In the genomic region with DNA sequence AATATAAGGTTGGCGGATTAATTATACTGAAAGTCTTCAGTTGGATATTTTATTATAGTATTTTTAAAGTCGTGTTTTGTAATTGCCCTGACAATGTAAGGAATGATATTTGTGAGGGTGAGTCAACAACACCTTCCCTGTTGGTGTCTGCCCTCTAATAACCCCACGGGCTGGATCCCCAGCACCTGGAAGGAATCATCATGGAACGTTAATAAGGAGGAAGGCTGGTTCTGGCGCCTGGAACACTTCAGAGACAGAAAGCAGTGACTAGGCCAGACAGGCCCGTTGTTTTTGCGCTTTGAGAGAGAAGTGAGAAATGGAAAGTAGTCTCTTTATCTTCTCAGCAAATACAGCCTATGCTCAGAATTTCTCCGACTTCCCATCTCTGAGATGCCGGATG, we compare ENCODE assay signal across 20 cellular contexts. TPM values are rescaled to one million over a fixed set of nuclear protein-coding genes. Genes with fewer than 3 reads are reported as not detected.
DNase-seq lines count a peak whose midpoint lies in the region; ATAC-seq, FAIRE-seq and TF ChIP-seq lines count a peak whose summit lies in the region.
"Had no signal": no experiment of that assay in that cellular context is flagged by ENCODE, and none has a peak within 500 bp of the region (broad histone marks: within the 10 kb centered on the region; RNA-seq: fewer than 3 reads in every experiment).

No MANE protein-coding gene starts in this region.

- H2AK9ac ChIP-seq in IMR-90 (replicated peaks; ENCODE audit: low read depth, low read length, poor library complexity) = no peak overlapping the region

- dilution Hi-C loops in IMR-90 (cut with HindIII; ENCODE audit: low sequenced_read_pairs, unreplicated experiment) = no loop called here

- no peaks in the 10 kb centered on the region for H3K27me3 ChIP-seq in IMR-90 (ENCODE audit: control insufficient read depth, insufficient read depth, low read length)
- H3K27me3 ChIP-seq in astrocyte (ENCODE audit: insufficient read depth, low read length) = no peaks in the 10 kb centered on the region
- H3K27me3 ChIP-seq in muscle layer of colon (ENCODE audit: control insufficient read depth in 1 of 2, insufficient read depth in 2 of 2, low read length in 2 of 2) = no peaks in the 10 kb centered on the region
- H3K27me3 ChIP-seq: SJSA1, vagina had no signal

- no peak overlapping the region for H3K27ac ChIP-seq in IMR-90 (ENCODE audit: insufficient read depth, low read length)
- H3K27ac ChIP-seq in astrocyte (ENCODE audit: low read depth, low read length) = no peak overlapping the region
- H3K27ac ChIP-seq in muscle layer of colon (ENCODE audit: low read depth, low read length) = peak overlapping the region; percentile 48
- H3K27ac ChIP-seq: SJSA1, vagina had no signal

- WGBS in IMR-90 (ENCODE audit: extremely low coverage in 2 of 2, insufficient read length in 1 of 2), 2 experiments = 100% methylated on average over 2 of the region's 9 CpGs; no CpG with 5 or more reads in 1 of the 2 experiments

- no peak overlapping the region for H3K4me3 Mint-ChIP-seq in astrocyte (ENCODE audit: unreplicated experiment)
- H3K4me3 Mint-ChIP-seq in activated CD4-positive, alpha-beta memory T cell treated with anti-CD3 and anti-CD28 coated beads for 36 hours = no peak overlapping the region

- no peak for ATAC-seq in IMR-90 (ENCODE audit: low read depth)
- no peak for ATAC-seq in HG02610 (IDR thresholded peaks at IDR 0.05; ENCODE audit: unreplicated experiment)

- CTCF ChIA-PET in IMR-90 (lab: Yijun Ruan, JAX) = interaction anchor here (0.7 to 2.4 kb wide), 2 partner anchors 366 to 458 kb away, joined by 3 to 16 read pairs; no protein-coding TSS in a partner anchor
- CTCF ChIA-PET in activated CD4-positive, alpha-beta memory T cell treated with anti-CD3 and anti-CD28 coated beads for 36 hours (lab: Charles Lee) = interaction anchor here (1.0 to 5.2 kb wide), 4 partner anchors 12 to 243 kb away, joined by 3 to 43 read pairs (median 5); no protein-coding TSS in a partner anchor

- peak overlapping the region; percentile 6 for H2BK5ac ChIP-seq in IMR-90 (ENCODE audit: low read depth, low read length, poor library complexity, severe bottlenecking)

- no peak overlapping the region for H3K23ac ChIP-seq in IMR-90 (ENCODE audit: low read depth, low read length)

- peaks cover 20 to 40% of the 10 kb centered on the region in 2 experiments for H3K79me1 ChIP-seq in IMR-90 (ENCODE audit: low read depth in 1 of 2, low read length in 2 of 2)

- intact Hi-C loops in IMR-90 (cut with micrococcal nuclease) = loop anchor here (5.0 to 10.0 kb wide), 5 partner anchors 88 to 360 kb away; no protein-coding TSS in a partner anchor
- intact Hi-C loops in activated CD4-positive, alpha-beta memory T cell treated with anti-CD3 and anti-CD28 coated beads for 36 hours (cut with micrococcal nuclease) = loop anchor here (10.0 kb wide), 1 partner anchor 230 kb away; no protein-coding TSS in a partner anchor

- H2BK20ac ChIP-seq in IMR-90 (ENCODE audit: low read depth, low read length) = 0 out of 2 replicates have a peak overlapping the region, but pooled peaks have one; percentile 18

- peak overlapping the region; percentile 33 for H3K4ac ChIP-seq in IMR-90 (ENCODE audit: low read depth, low read length)

- H3K4me3 ChIP-seq in IMR-90 (ENCODE audit: insufficient read depth, low read depth, low read length) (no peak overlapping the region), astrocyte (ENCODE audit: insufficient read depth, low read depth, low read length) (no peak overlapping the region), muscle layer of colon (ENCODE audit: low read depth in 1 of 2, low read length in 2 of 2) (peak overlapping the region in 1 of 2 donors; percentile 27)
- H3K4me3 ChIP-seq: SJSA1, vagina had no signal

- H3K9me3 ChIP-seq in IMR-90 (ENCODE audit: control insufficient read depth, insufficient read depth, low read length) (no peaks in the 10 kb centered on the region), astrocyte (ENCODE audit: insufficient read depth, low read depth, low read length) (no peaks in the 10 kb centered on the region), muscle layer of colon (ENCODE audit: low read length) (no peaks in the 10 kb centered on the region)
- H3K9me3 ChIP-seq: SJSA1, vagina had no signal

- peak; percentile 26 for DNase-seq in A172 (ENCODE audit: low spot score)
- no peak for DNase-seq in IMR-90
- no peak for DNase-seq in astrocyte (ENCODE audit: low read depth)
- no peak for DNase-seq in occipital lobe (lab: John Stamatoyannopoulos, UW)
- no peak for DNase-seq in activated CD4-positive, alpha-beta memory T cell treated with anti-CD3 and anti-CD28 coated beads for 36 hours
- DNase-seq in iPS-NIHi11 (ENCODE audit: low spot score) = no peak
- DNase-seq: ACHN; activated CD4-positive, alpha-beta T cell treated with anti-CD3 and anti-CD28 coated beads, Interleukin-2, amount 10 ng/mL, durations not matched to agents 7 days and 5 days; activated naive CD8-positive, alpha-beta T cell treated with anti-CD3 and anti-CD28 coated beads, Interleukin-2, amount 10 ng/mL, durations not matched to agents 7 days and 5 days; activated T-cell treated with anti-CD3 and anti-CD28 coated beads, Interleukin-2, amount 50 U/mL, for 1 hour; COR-L47; GOT3; NCI-H1436 treated with DMSO at 0.1 percent for 48 hours; stimulated activated CD4-positive, alpha-beta T cell treated with anti-CD3 and anti-CD28 coated beads, Interleukin-15, amount 100 ng/mL, for 24 hours had no signal

- peak overlapping the region; percentile 12 for H3K27ac Mint-ChIP-seq in astrocyte (ENCODE audit: unreplicated experiment)
- H3K27ac Mint-ChIP-seq in activated CD4-positive, alpha-beta memory T cell treated with anti-CD3 and anti-CD28 coated beads for 36 hours = no peak overlapping the region
- H3K27ac Mint-ChIP-seq: activated CD4-positive, alpha-beta T cell treated with anti-CD3 and anti-CD28 coated beads, Interleukin-2, amount 10 ng/mL, durations not matched to agents 7 days and 5 days; activated naive CD8-positive, alpha-beta T cell treated with anti-CD3 and anti-CD28 coated beads, Interleukin-2, amount 10 ng/mL, durations not matched to agents 7 days and 5 days had no signal

- no TSS peak for BruUV-seq in IMR-90 (replicated peaks; lab: Mats Ljungman, UMichigan)

- FAIRE-seq in astrocyte (lab: Jason Lieb, UNC) = no peak
- FAIRE-seq: frontal cortex had no signal

- H2AFZ ChIP-seq in IMR-90 (replicated peaks; ENCODE audit: low read length, poor library complexity) = no peak overlapping the region
- H2AFZ ChIP-seq in astrocyte (ENCODE audit: low read depth, low read length) = no peak overlapping the region

- no peak overlapping the region for H3K14ac ChIP-seq in IMR-90 (replicated peaks; ENCODE audit: low read depth, low read length)

- H3K36me3 ChIP-seq in IMR-90 (ENCODE audit: control insufficient read depth, insufficient read depth, low read length) (peaks cover 14% of the 10 kb centered on the region; the same call in 1 of the 2 replicates), astrocyte (ENCODE audit: insufficient read depth, low read length) (no peaks in the 10 kb centered on the region), muscle layer of colon (ENCODE audit: insufficient read depth, low read length) (peaks cover 8% of the 10 kb centered on the region)
- H3K36me3 ChIP-seq: vagina had no signal

- H3K4me2 ChIP-seq in IMR-90 (ENCODE audit: low read depth, low read length) (no peak overlapping the region), astrocyte (ENCODE audit: low read length) (no peak overlapping the region)

- H3K9ac ChIP-seq in IMR-90 (ENCODE audit: low read depth, low read length) = no peak overlapping the region
- H3K9ac ChIP-seq in astrocyte (ENCODE audit: low read length) = no peak overlapping the region
- H3K9ac ChIP-seq in muscle layer of colon (ENCODE audit: low read length) = no peak overlapping the region

- H3K79me2 ChIP-seq in astrocyte (ENCODE audit: insufficient read depth, low read length) = peaks cover 7% of the 10 kb centered on the region

- peak overlapping the region; percentile 44 for H3K18ac ChIP-seq in IMR-90 (ENCODE audit: low read depth, low read length)

- peak overlapping the region; percentile 69; the same call in 1 of the 2 replicates for H4K5ac ChIP-seq in IMR-90 (ENCODE audit: low read depth, low read length)

- no peaks in the 10 kb centered on the region for H4K20me1 ChIP-seq in IMR-90 (ENCODE audit: insufficient read depth, low read length)
- H4K20me1 ChIP-seq in astrocyte (ENCODE audit: insufficient read depth, low read length) = no peaks in the 10 kb centered on the region

- peaks cover 19% of the 10 kb centered on the region for H3K36me3 Mint-ChIP-seq in astrocyte (ENCODE audit: low read depth, unreplicated experiment)
- H3K36me3 Mint-ChIP-seq in activated CD4-positive, alpha-beta memory T cell treated with anti-CD3 and anti-CD28 coated beads for 36 hours = no peaks in the 10 kb centered on the region
- H3K36me3 Mint-ChIP-seq: activated naive CD8-positive, alpha-beta T cell treated with anti-CD3 and anti-CD28 coated beads, Interleukin-2, amount 10 ng/mL, durations not matched to agents 7 days and 5 days had no signal

- H3K9me1 ChIP-seq in IMR-90 (ENCODE audit: insufficient read depth, low read length) = peaks cover 18% of the 10 kb centered on the region

- H3K9me3 Mint-ChIP-seq in astrocyte (ENCODE audit: unreplicated experiment) = no peaks in the 10 kb centered on the region
- H3K9me3 Mint-ChIP-seq in activated CD4-positive, alpha-beta memory T cell treated with anti-CD3 and anti-CD28 coated beads for 36 hours = no peaks in the 10 kb centered on the region
- H3K9me3 Mint-ChIP-seq: activated CD4-positive, alpha-beta T cell treated with anti-CD3 and anti-CD28 coated beads, Interleukin-2, amount 10 ng/mL, durations not matched to agents 7 days and 5 days; activated naive CD8-positive, alpha-beta T cell treated with anti-CD3 and anti-CD28 coated beads, Interleukin-2, amount 10 ng/mL, durations not matched to agents 7 days and 5 days had no signal

- H2BK15ac ChIP-seq in IMR-90 (ENCODE audit: low read depth, low read length) = no peak overlapping the region

- in situ Hi-C loops in IMR-90 (cut with MboI; ENCODE audit: low sequenced_read_pairs) = loop anchor here (10.0 kb wide), 2 partner anchors 190 to 220 kb away; no protein-coding TSS in a partner anchor

- TF ChIP-seq RAD21 in IMR-90 (IDR thresholded peaks at IDR 0.05; ENCODE audit: low read length) = no peak

- no peak for TF ChIP-seq POLR2A in IMR-90 (IDR thresholded peaks at IDR 0.05; ENCODE audit: low read depth, low read length)

- H2AK5ac ChIP-seq in IMR-90 (ENCODE audit: low read depth, low read length) = peak overlapping the region; percentile 45

- no peak for TF ChIP-seq CTCF in IMR-90 (conservative IDR thresholded peaks at IDR 0.05; ENCODE audit: low read depth, low read length)
- TF ChIP-seq CTCF in astrocyte (IDR thresholded peaks at IDR 0.05; ENCODE audit: insufficient read depth, low read depth, low read length) = no peak

- H2BK120ac ChIP-seq in IMR-90 (ENCODE audit: low read depth, low read length) = peak overlapping the region; percentile 41; the same call in 1 of the 2 replicates

- H3K27me3 Mint-ChIP-seq in astrocyte (ENCODE audit: low read depth, unreplicated experiment) = no peaks in the 10 kb centered on the region
- H3K27me3 Mint-ChIP-seq in activated CD4-positive, alpha-beta memory T cell treated with anti-CD3 and anti-CD28 coated beads for 36 hours = no peaks in the 10 kb centered on the region
- H3K27me3 Mint-ChIP-seq: activated CD4-positive, alpha-beta T cell treated with anti-CD3 and anti-CD28 coated beads, Interleukin-2, amount 10 ng/mL, durations not matched to agents 7 days and 5 days; activated naive CD8-positive, alpha-beta T cell treated with anti-CD3 and anti-CD28 coated beads, Interleukin-2, amount 10 ng/mL, durations not matched to agents 7 days and 5 days had no signal

- H3K56ac ChIP-seq in IMR-90 (ENCODE audit: extremely low read depth, insufficient read depth, low read length) = no peak overlapping the region

- H4K91ac ChIP-seq in IMR-90 (ENCODE audit: insufficient read depth, low read depth, low read length) = peak overlapping the region; percentile 41

- peaks cover 25% of the 10 kb centered on the region for H3K4me1 ChIP-seq in IMR-90 (ENCODE audit: control insufficient read depth, insufficient read depth, low read length)
- peaks cover 24% of the 10 kb centered on the region for H3K4me1 ChIP-seq in astrocyte (ENCODE audit: insufficient read depth, low read length)
- peaks cover 31% of the 10 kb centered on the region for H3K4me1 ChIP-seq in muscle layer of colon (ENCODE audit: insufficient read depth, low read length)

- peaks cover 24% of the 10 kb centered on the region for H3K4me1 Mint-ChIP-seq in astrocyte (ENCODE audit: low read depth, unreplicated experiment)
- peaks cover 6% of the 10 kb centered on the region for H3K4me1 Mint-ChIP-seq in activated CD4-positive, alpha-beta memory T cell treated with anti-CD3 and anti-CD28 coated beads for 36 hours (ENCODE audit: low read depth)

- H4K8ac ChIP-seq in IMR-90 (ENCODE audit: low read depth in 2 of 2, low read length in 2 of 2) = 0 out of 4 replicates have a peak overlapping the region, but pooled peaks of 1 of the 2 experiments have one; percentile 30

- POLR2A ChIA-PET in IMR-90 (lab: Charles Lee; ENCODE audit: unreplicated experiment) = no interaction called here
- POLR2A ChIA-PET in activated CD4-positive, alpha-beta memory T cell treated with anti-CD3 and anti-CD28 coated beads for 36 hours (lab: Charles Lee) = no interaction called here

RNA-seq across cellular contexts. Expression of gene TEX35, which starts 31.6 kb away (rescaled TPM):
- total RNA-seq in A172 (2014; rRNA removed; shearing (Covaris generic)) = not detected in 2 replicates
- not detected in 2 replicates for total RNA-seq in IMR-90 (2012; rRNA removed)
- 0.05 TPM in 1 of 2 replicates, not detected in the other for polyA plus RNA-seq in IMR-90 (2012; rRNA removed)
- polyA plus RNA-seq in IMR-90 (2012; cell fraction: cytosol; rRNA removed) = 0.04 TPM in 1 of 2 replicates, not detected in the other
- 0.11 and 0.16 TPM in 2 replicates for polyA plus RNA-seq in IMR-90 (2012; cell fraction: nucleus; rRNA removed; ENCODE audit: low replicate concordance)
- not detected in 2 replicates for total RNA-seq in astrocyte
- total RNA-seq in occipital lobe = not detected
- not detected for total RNA-seq in activated CD4-positive, alpha-beta memory T cell treated with anti-CD3 and anti-CD28 coated beads for 36 hours
- total RNA-seq: activated CD4-positive, alpha-beta T cell treated with anti-CD3 and anti-CD28 coated beads, Interleukin-2, amount 10 ng/mL, durations not matched to agents 7 days and 5 days; activated naive CD8-positive, alpha-beta T cell treated with anti-CD3 and anti-CD28 coated beads, Interleukin-2, amount 10 ng/mL, durations not matched to agents 7 days and 5 days; frontal cortex; liver; SJSA1; vagina had no signal
- polyA plus RNA-seq: liver had no signal

RNA-seq across cellular contexts. Expression of gene CLEC20A, which starts 47.8 kb away (rescaled TPM):
- not detected in 2 replicates for total RNA-seq in A172 (2014; rRNA removed; shearing (Covaris generic))
- not detected in 2 replicates for total RNA-seq in IMR-90 (2012; rRNA removed)
- not detected in 2 replicates for polyA plus RNA-seq in IMR-90 (2012; rRNA removed)
- not detected in 2 replicates for polyA plus RNA-seq in IMR-90 (2012; cell fraction: cytosol; rRNA removed)
- not detected in 2 replicates for polyA plus RNA-seq in IMR-90 (2012; cell fraction: nucleus; rRNA removed; ENCODE audit: low replicate concordance)
- total RNA-seq in astrocyte = not detected in 2 replicates
- not detected for total RNA-seq in occipital lobe
- total RNA-seq in activated CD4-positive, alpha-beta memory T cell treated with anti-CD3 and anti-CD28 coated beads for 36 hours = not detected
- total RNA-seq: activated CD4-positive, alpha-beta T cell treated with anti-CD3 and anti-CD28 coated beads, Interleukin-2, amount 10 ng/mL, durations not matched to agents 7 days and 5 days; activated naive CD8-positive, alpha-beta T cell treated with anti-CD3 and anti-CD28 coated beads, Interleukin-2, amount 10 ng/mL, durations not matched to agents 7 days and 5 days; frontal cortex; SJSA1; vagina had no signal
- polyA plus RNA-seq: liver had no signal
